Comparison of ENCODE assay signal across 1 cellular context in genomic region chr2:102082591-102083586, GRCh38.
A peak's percentile ranks its signal among the peaks of the same experiment; 100 is the strongest.
TF ChIP-seq lines count a peak whose summit lies in the region.

No MANE protein-coding gene starts in this region.

TF ChIP-seq in HepG2, 621 proteins besides CTCF, POLR2A, EP300 and RAD21 (continued from another document and continues in another):
- TF ChIP-seq ZNF275 (CRISPR knock-in tag; IDR thresholded peaks at IDR 0.05; ENCODE audit: borderline replicate concordance) (no peak), GATAD2A (CRISPR knock-in tag; IDR thresholded peaks at IDR 0.05) (no peak; the same call in 1 of the 2 replicates), RNF2 (conservative IDR thresholded peaks at IDR 0.05; ENCODE audit: low read depth) (no peak), PITX1 (CRISPR knock-in tag; IDR thresholded peaks at IDR 0.05) (no peak), ZBTB42 (CRISPR knock-in tag; IDR thresholded peaks at IDR 0.05) (no peak), MXI1 (IDR thresholded peaks at IDR 0.05; ENCODE audit: borderline replicate concordance, low read depth, low read length) (no peak), ZNF292 (CRISPR knock-in tag; IDR thresholded peaks at IDR 0.05; ENCODE audit: borderline replicate concordance, low read depth) (no peak), TBX3 (IDR thresholded peaks at IDR 0.05; ENCODE audit: borderline replicate concordance) (no peak), REST (IDR thresholded peaks at IDR 0.05; ENCODE audit: borderline replicate concordance in 1 of 2, low read depth in 1 of 2, low read length in 2 of 2) (no peak), HOXA7 (CRISPR knock-in tag; IDR thresholded peaks at IDR 0.05) (no peak), KLF6 (CRISPR knock-in tag; IDR thresholded peaks at IDR 0.05) (no peak), ISX (CRISPR knock-in tag; conservative IDR thresholded peaks at IDR 0.05) (no peak), ZFP1 (CRISPR knock-in tag; IDR thresholded peaks at IDR 0.05) (no peak), KDM5B (CRISPR knock-in tag; IDR thresholded peaks at IDR 0.05; ENCODE audit: borderline replicate concordance) (no peak), SALL1 (CRISPR knock-in tag; IDR thresholded peaks at IDR 0.05) (peak; percentile 43; the same call in 1 of the 2 replicates), CREB1 (IDR thresholded peaks at IDR 0.05) (no peak), CREB1 (CRISPR knock-in tag; IDR thresholded peaks at IDR 0.05) (no peak), ZNF441 (CRISPR knock-in tag; IDR thresholded peaks at IDR 0.05; ENCODE audit: borderline replicate concordance) (no peak), MAFF (IDR thresholded peaks at IDR 0.05; ENCODE audit: low read depth, low read length) (0 out of 2 replicates have a peak, but pooled peaks have one; percentile 28), PRMT3 (CRISPR knock-in tag; IDR thresholded peaks at IDR 0.05; ENCODE audit: borderline replicate concordance, low read depth) (no peak), CCDC6 (CRISPR knock-in tag; IDR thresholded peaks at IDR 0.05) (no peak), MEF2D (CRISPR knock-in tag; IDR thresholded peaks at IDR 0.05) (no peak), POLR2G (IDR thresholded peaks at IDR 0.05; ENCODE audit: low read depth, low read length) (no peak), ZNF678 (CRISPR knock-in tag; IDR thresholded peaks at IDR 0.05) (no peak), MZF1 (CRISPR knock-in tag; IDR thresholded peaks at IDR 0.05; ENCODE audit: borderline replicate concordance) (no peak), DBP (CRISPR knock-in tag; IDR thresholded peaks at IDR 0.05; ENCODE audit: not compliant biosample characterization) (no peak), BATF2 (CRISPR knock-in tag; IDR thresholded peaks at IDR 0.05) (no peak), SRSF9 (IDR thresholded peaks at IDR 0.05; ENCODE audit: borderline replicate concordance, insufficient read depth, low read depth, low read length, poor library complexity, severe bottlenecking) (no peak), CENPT (CRISPR knock-in tag; IDR thresholded peaks at IDR 0.05; ENCODE audit: low read depth) (no peak), ZNF280B (CRISPR knock-in tag; IDR thresholded peaks at IDR 0.05; ENCODE audit: borderline replicate concordance) (no peak), JUNB (CRISPR knock-in tag; IDR thresholded peaks at IDR 0.05; ENCODE audit: borderline replicate concordance) (no peak), ZNF7 (CRISPR knock-in tag; IDR thresholded peaks at IDR 0.05) (no peak), ZNF468 (CRISPR knock-in tag; IDR thresholded peaks at IDR 0.05) (no peak), NFIC (IDR thresholded peaks at IDR 0.05; ENCODE audit: low read length) (peak; percentile 42)
- TF ChIP-seq, protein P1, sequence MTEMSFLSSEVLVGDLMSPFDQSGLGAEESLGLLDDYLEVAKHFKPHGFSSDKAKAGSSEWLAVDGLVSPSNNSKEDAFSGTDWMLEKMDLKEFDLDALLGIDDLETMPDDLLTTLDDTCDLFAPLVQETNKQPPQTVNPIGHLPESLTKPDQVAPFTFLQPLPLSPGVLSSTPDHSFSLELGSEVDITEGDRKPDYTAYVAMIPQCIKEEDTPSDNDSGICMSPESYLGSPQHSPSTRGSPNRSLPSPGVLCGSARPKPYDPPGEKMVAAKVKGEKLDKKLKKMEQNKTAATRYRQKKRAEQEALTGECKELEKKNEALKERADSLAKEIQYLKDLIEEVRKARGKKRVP (CRISPR knock-in tag; IDR thresholded peaks at IDR 0.05) = no peak; a peak in 1 of 4 replicates
- TF ChIP-seq, protein P2, sequence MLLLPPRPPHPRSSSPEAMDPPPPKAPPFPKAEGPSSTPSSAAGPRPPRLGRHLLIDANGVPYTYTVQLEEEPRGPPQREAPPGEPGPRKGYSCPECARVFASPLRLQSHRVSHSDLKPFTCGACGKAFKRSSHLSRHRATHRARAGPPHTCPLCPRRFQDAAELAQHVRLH (CRISPR knock-in tag; IDR thresholded peaks at IDR 0.05; ENCODE audit: borderline replicate concordance, low read depth) = no peak
- TF ChIP-seq, protein P3, sequence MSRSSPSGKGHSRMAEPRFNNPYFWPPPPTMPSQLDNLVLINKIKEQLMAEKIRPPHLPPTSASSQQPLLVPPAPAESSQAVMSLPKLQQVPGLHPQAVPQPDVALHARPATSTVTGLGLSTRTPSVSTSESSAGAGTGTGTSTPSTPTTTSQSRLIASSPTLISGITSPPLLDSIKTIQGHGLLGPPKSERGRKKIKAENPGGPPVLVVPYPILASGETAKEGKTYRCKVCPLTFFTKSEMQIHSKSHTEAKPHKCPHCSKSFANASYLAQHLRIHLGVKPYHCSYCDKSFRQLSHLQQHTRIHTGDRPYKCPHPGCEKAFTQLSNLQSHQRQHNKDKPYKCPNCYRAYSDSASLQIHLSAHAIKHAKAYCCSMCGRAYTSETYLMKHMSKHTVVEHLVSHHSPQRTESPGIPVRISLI (CRISPR knock-in tag; IDR thresholded peaks at IDR 0.05; ENCODE audit: borderline replicate concordance) = no peak
- TF ChIP-seq, protein P4, sequence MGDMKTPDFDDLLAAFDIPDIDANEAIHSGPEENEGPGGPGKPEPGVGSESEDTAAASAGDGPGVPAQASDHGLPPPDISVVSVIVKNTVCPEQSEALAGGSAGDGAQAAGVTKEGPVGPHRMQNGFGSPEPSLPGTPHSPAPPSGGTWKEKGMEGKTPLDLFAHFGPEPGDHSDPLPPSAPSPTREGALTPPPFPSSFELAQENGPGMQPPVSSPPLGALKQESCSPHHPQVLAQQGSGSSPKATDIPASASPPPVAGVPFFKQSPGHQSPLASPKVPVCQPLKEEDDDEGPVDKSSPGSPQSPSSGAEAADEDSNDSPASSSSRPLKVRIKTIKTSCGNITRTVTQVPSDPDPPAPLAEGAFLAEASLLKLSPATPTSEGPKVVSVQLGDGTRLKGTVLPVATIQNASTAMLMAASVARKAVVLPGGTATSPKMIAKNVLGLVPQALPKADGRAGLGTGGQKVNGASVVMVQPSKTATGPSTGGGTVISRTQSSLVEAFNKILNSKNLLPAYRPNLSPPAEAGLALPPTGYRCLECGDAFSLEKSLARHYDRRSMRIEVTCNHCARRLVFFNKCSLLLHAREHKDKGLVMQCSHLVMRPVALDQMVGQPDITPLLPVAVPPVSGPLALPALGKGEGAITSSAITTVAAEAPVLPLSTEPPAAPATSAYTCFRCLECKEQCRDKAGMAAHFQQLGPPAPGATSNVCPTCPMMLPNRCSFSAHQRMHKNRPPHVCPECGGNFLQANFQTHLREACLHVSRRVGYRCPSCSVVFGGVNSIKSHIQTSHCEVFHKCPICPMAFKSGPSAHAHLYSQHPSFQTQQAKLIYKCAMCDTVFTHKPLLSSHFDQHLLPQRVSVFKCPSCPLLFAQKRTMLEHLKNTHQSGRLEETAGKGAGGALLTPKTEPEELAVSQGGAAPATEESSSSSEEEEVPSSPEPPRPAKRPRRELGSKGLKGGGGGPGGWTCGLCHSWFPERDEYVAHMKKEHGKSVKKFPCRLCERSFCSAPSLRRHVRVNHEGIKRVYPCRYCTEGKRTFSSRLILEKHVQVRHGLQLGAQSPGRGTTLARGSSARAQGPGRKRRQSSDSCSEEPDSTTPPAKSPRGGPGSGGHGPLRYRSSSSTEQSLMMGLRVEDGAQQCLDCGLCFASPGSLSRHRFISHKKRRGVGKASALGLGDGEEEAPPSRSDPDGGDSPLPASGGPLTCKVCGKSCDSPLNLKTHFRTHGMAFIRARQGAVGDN (CRISPR knock-in tag; IDR thresholded peaks at IDR 0.05) = no peak
- TF ChIP-seq, protein P5, sequence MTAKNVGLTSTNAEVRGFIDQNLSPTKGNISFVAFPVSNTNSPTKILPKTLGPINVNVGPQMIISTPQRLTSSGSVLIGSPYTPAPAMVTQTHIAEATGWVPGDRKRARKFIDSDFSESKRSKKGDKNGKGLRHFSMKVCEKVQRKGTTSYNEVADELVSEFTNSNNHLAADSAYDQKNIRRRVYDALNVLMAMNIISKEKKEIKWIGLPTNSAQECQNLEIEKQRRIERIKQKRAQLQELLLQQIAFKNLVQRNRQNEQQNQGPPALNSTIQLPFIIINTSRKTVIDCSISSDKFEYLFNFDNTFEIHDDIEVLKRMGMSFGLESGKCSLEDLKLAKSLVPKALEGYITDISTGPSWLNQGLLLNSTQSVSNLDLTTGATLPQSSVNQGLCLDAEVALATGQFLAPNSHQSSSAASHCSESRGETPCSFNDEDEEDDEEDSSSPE (CRISPR knock-in tag; IDR thresholded peaks at IDR 0.05) = no peak
- TF ChIP-seq, protein P6, sequence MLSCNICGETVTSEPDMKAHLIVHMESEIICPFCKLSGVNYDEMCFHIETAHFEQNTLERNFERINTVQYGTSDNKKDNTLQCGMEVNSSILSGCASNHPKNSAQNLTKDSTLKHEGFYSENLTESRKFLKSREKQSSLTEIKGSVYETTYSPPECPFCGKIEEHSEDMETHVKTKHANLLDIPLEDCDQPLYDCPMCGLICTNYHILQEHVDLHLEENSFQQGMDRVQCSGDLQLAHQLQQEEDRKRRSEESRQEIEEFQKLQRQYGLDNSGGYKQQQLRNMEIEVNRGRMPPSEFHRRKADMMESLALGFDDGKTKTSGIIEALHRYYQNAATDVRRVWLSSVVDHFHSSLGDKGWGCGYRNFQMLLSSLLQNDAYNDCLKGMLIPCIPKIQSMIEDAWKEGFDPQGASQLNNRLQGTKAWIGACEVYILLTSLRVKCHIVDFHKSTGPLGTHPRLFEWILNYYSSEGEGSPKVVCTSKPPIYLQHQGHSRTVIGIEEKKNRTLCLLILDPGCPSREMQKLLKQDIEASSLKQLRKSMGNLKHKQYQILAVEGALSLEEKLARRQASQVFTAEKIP (CRISPR knock-in tag; IDR thresholded peaks at IDR 0.05; ENCODE audit: borderline replicate concordance) = no peak
- TF ChIP-seq, protein P7, sequence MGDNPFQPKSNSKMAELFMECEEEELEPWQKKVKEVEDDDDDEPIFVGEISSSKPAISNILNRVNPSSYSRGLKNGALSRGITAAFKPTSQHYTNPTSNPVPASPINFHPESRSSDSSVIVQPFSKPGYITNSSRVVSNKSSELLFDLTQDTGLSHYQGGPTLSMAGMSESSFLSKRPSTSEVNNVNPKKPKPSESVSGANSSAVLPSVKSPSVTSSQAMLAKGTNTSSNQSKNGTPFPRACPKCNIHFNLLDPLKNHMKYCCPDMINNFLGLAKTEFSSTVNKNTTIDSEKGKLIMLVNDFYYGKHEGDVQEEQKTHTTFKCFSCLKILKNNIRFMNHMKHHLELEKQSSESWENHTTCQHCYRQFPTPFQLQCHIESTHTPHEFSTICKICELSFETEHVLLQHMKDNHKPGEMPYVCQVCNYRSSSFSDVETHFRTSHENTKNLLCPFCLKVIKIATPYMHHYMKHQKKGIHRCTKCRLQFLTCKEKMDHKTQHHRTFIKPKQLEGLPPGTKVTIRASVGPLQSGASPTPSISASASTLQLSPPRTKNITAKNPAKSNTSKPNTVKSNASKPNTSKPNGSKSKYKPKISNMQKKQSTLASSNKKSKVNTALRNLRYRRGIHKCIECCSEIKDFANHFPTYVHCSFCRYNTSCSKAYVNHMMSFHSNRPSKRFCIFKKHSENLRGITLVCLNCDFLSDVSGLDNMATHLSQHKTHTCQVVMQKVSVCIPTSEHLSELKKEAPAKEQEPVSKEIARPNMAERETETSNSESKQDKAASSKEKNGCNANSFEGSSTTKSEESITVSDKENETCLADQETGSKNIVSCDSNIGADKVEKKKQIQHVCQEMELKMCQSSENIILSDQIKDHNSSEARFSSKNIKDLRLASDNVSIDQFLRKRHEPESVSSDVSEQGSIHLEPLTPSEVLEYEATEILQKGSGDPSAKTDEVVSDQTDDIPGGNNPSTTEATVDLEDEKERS (CRISPR knock-in tag; IDR thresholded peaks at IDR 0.05) = no peak
